12 cellular contexts compared by ENCODE assay signal in the genomic region with DNA sequence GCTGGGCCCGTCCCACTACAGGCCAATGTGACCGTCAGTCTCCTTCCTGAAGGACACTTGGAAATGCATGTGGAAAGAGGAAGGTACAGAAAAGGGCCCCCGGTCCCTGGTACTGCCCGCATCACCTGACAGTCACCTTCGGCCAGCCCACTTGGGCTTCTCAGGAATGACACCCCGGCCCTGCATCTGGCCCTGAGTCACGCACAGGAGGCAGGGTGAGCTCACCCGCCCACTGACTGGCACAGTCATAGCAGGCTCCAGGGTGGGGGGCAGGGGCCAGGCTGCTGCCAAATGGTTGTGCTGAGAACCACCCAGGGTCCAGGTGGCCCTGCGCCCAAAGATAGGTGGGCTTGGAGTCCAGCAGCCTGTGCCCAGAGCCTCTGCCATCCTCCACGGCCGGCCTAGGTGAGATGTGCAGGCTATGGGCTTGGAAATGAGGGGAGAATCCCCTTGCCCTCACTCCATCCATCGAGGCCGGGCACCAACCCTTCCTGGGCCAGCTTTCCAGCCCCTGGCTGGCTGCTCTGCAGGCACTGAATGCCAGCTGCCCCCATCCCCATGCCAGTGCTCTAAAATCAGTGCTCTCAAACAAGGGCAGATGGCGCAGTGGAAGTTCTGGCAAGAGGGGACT. TPM values are rescaled to one million over a fixed set of nuclear protein-coding genes. Genes with fewer than 3 reads are reported as not detected.
DNase-seq lines count a peak whose midpoint lies in the region; ATAC-seq and TF ChIP-seq lines count a peak whose summit lies in the region.
"Had no signal": no experiment of that assay in that cellular context is flagged by ENCODE, and none has a peak within 500 bp of the region (broad histone marks: within the 10 kb centered on the region; RNA-seq: fewer than 3 reads in every experiment).

No MANE protein-coding gene starts in this region.

- no peaks in the 10 kb centered on the region for H3K4me1 ChIP-seq in left lung

- H3K27me3 ChIP-seq in left lung = peaks cover 28 to 78% of the 10 kb centered on the region in 2 donors

- intact Hi-C loops in left lung (cut with DNase I) = no loop called here

- H3K9me3 ChIP-seq in left lung = no peaks in the 10 kb centered on the region
- H3K9me3 ChIP-seq: esophagus squamous epithelium, stomach had no signal

- DNase-seq in AG08396 (ENCODE audit: low spot score) = peak; percentile 71
- peak; percentile 68 for DNase-seq in EL
- DNase-seq in left lung = peak; percentile 28 to 57
- no peak for DNase-seq in putamen (ENCODE audit: low spot score)
- no peak for DNase-seq in NCI-H1105 (lab: John Stamatoyannopoulos, UW)
- DNase-seq in NCI-H1694 treated with DMSO at 0.1 percent for 48 hours (lab: John Stamatoyannopoulos, UW) = no peak
- DNase-seq: esophagus squamous epithelium, naive B cell, NCI-H1092, stomach had no signal

- H3K4me3 ChIP-seq in left lung = no peak overlapping the region
- H3K4me3 ChIP-seq: esophagus squamous epithelium, stomach had no signal

- TF ChIP-seq CTCF in left lung (IDR thresholded peaks at IDR 0.05) = no peak

- H3K36me3 ChIP-seq in left lung = no peaks in the 10 kb centered on the region
- H3K36me3 ChIP-seq: esophagus squamous epithelium, stomach had no signal

- H3K27ac ChIP-seq in left lung = no peak overlapping the region
- H3K27ac ChIP-seq: esophagus squamous epithelium, stomach had no signal

- ATAC-seq in SK-N-SH treated with all-trans-retinoic acid at 6 μM for 48 hours = peak; percentile 46
- ATAC-seq in left lung = no peak
- no peak for ATAC-seq in GM21825 (IDR thresholded peaks at IDR 0.05; ENCODE audit: unreplicated experiment)

TF ChIP-seq in SK-N-SH treated with all-trans-retinoic acid at 6 μM for 48 hours, 23 proteins besides CTCF, POLR2A, EP300 and RAD21:
- TF ChIP-seq, protein P1, sequence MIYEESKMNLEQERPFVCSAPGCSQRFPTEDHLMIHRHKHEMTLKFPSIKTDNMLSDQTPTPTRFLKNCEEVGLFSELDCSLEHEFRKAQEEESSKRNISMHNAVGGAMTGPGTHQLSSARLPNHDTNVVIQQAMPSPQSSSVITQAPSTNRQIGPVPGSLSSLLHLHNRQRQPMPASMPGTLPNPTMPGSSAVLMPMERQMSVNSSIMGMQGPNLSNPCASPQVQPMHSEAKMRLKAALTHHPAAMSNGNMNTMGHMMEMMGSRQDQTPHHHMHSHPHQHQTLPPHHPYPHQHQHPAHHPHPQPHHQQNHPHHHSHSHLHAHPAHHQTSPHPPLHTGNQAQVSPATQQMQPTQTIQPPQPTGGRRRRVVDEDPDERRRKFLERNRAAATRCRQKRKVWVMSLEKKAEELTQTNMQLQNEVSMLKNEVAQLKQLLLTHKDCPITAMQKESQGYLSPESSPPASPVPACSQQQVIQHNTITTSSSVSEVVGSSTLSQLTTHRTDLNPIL (CRISPR knock-in tag; IDR thresholded peaks at IDR 0.05; ENCODE audit: low read depth) = no peak
- no peak for TF ChIP-seq GLIS3 (CRISPR knock-in tag; IDR thresholded peaks at IDR 0.05)
- TF ChIP-seq ZNF565 (CRISPR knock-in tag; conservative IDR thresholded peaks at IDR 0.05; ENCODE audit: low read depth) = no peak

RNA-seq across cellular contexts. Expression of a gene that starts 14.1 kb away (rescaled TPM):
- total RNA-seq in left lung = not detected

RNA-seq across cellular contexts. Expression of a gene that starts 44.2 kb away (rescaled TPM):
- total RNA-seq in left lung = 10 to 100 TPM; 38.1 to 41.9 TPM

Comparison
In these comparisons a context has a peak if more than half of its experiments do, and no peak if none do; other contexts are left out.
1. DNase-seq: peak in AG08396 (single experiment), EL (single experiment) and left lung (2 of 2); none in putamen (single experiment), NCI-H1105 (single experiment) and NCI-H1694 treated with DMSO at 0.1 percent for 48 hours (single experiment).